25 cellular contexts compared by ENCODE assay signal in the genomic region with DNA sequence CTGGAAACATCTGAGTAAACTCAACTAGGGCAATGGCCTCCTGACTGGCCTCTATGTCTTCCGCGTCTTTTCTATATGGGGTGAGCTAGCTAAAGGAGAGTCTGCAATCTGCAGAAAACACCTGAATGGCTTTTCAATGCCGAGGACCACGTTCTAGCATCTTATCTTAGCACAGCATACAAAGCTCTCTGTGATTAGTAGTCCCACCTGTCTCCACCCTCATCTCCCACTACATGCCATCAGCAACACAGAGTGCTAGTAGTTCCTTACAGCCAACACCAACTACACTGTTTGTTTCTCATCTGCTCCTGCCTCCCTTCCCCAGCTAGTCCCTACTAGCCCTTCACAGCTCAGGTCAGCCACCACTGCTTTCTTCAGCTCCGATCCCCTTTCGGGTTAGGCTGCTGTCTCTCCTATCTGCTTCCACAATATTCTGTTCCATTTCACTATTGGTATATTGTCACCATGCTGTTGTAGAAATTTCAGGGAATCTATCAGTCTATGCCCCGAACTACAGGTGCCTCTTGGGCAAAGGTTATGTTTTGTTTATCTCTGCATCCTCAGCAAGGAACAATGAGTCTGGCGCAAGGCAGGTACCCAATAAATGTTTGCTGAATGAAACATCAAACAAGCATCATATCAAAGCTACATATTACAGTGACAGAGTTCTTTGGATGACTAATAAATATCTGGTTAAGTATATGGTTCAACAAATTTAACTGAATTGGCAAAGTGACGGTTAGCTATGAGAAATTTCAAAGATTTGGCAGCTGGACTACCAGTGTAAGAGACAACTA.
"Had no signal": no experiment of that assay in that cellular context is flagged by ENCODE, and none has a peak within 500 bp of the region (broad histone marks: within the 10 kb centered on the region; RNA-seq: fewer than 3 reads in every experiment).

No MANE protein-coding gene starts in this region.

- H3K27ac Mint-ChIP-seq: activated B cell treated with CpG ODN at 0.5 μM for 24 hours; activated CD4-positive, alpha-beta T cell treated with anti-CD3 and anti-CD28 coated beads, Interleukin-2, amount 10 ng/mL, durations not matched to agents 24 days and 14 days; activated CD8-positive, alpha-beta memory T cell treated with anti-CD3 and anti-CD28 coated beads, Interleukin-2, amount 10 ng/mL, durations not matched to agents 7 days and 5 days; activated naive CD8-positive, alpha-beta T cell treated with anti-CD3 and anti-CD28 coated beads, Interleukin-2, amount 50 U/mL, for 24 hours; brain; T-helper 1 cell treated with Interleukin-12 subunit alpha and Interleukin-12 subunit beta and Interleukin-4 antibody, amounts not matched to agents 30 μg/mL and 1 μg/mL, for 36 hours had no signal

- H3K4me3 Mint-ChIP-seq: activated B cell treated with CpG ODN at 0.5 μM for 24 hours; activated CD4-positive, alpha-beta T cell treated with anti-CD3 and anti-CD28 coated beads, Interleukin-2, amount 10 ng/mL, durations not matched to agents 24 days and 14 days; activated CD8-positive, alpha-beta memory T cell treated with anti-CD3 and anti-CD28 coated beads, Interleukin-2, amount 10 ng/mL, durations not matched to agents 7 days and 5 days; activated naive CD8-positive, alpha-beta T cell treated with anti-CD3 and anti-CD28 coated beads, Interleukin-2, amount 50 U/mL, for 24 hours; activated T-cell treated with anti-CD3 and anti-CD28 coated beads, Interleukin-2, amount 50 U/mL, for 4 hours; brain; T-helper 1 cell treated with Interleukin-12 subunit alpha and Interleukin-12 subunit beta and Interleukin-4 antibody, amounts not matched to agents 30 μg/mL and 1 μg/mL, for 36 hours had no signal

- H3K27me3 ChIP-seq: ascending aorta, Peyer's patch had no signal

- H3K36me3 ChIP-seq: Peyer's patch had no signal

- H3K4me1 Mint-ChIP-seq: activated B cell treated with CpG ODN at 0.5 μM for 24 hours had no signal

- H3K9ac ChIP-seq: KMS-11 had no signal

- H3K4me2 ChIP-seq: KMS-11 had no signal

- H3K27ac ChIP-seq: ascending aorta, KMS-11, Peyer's patch, RWPE1 had no signal

- H3K27me3 Mint-ChIP-seq: activated B cell treated with CpG ODN at 0.5 μM for 24 hours; activated CD4-positive, alpha-beta T cell treated with anti-CD3 and anti-CD28 coated beads, Interleukin-2, amount 10 ng/mL, durations not matched to agents 24 days and 14 days; activated CD8-positive, alpha-beta memory T cell treated with anti-CD3 and anti-CD28 coated beads, Interleukin-2, amount 10 ng/mL, durations not matched to agents 7 days and 5 days; activated naive CD8-positive, alpha-beta T cell treated with anti-CD3 and anti-CD28 coated beads, Interleukin-2, amount 50 U/mL, for 24 hours; brain had no signal

- H3K9me3 ChIP-seq: ascending aorta, Peyer's patch had no signal

- ATAC-seq: activated CD8-positive, alpha-beta memory T cell treated with anti-CD3 and anti-CD28 coated beads, Interleukin-2, amount 10 ng/mL, durations not matched to agents 7 days and 5 days; activated naive CD4-positive, alpha-beta T cell treated with anti-CD3 and anti-CD28 coated beads, Interleukin-2, amount 50 U/mL, for 72 hours; activated naive CD8-positive, alpha-beta T cell treated with anti-CD3 and anti-CD28 coated beads, Interleukin-2, amount 50 U/mL, for 24 hours; activated T-cell treated with anti-CD3 and anti-CD28 coated beads, Interleukin-2, amount 50 U/mL, for 4 hours had no signal

- DNase-seq: activated B cell treated with CpG ODN at 0.5 μM for 24 hours; activated CD4-positive, alpha-beta T cell treated with anti-CD3 and anti-CD28 coated beads for 1 hour; activated CD4-positive, alpha-beta T cell treated with anti-CD3 and anti-CD28 coated beads, Interleukin-2, amount 10 ng/mL, durations not matched to agents 24 days and 14 days; activated CD4-positive, alpha-beta T cell treated with anti-CD3 and anti-CD28 coated beads, Interleukin-2, amount 50 U/mL, for 48 hours; activated CD8-positive, alpha-beta memory T cell treated with anti-CD3 and anti-CD28 coated beads, Interleukin-2, amount 10 ng/mL, durations not matched to agents 7 days and 5 days; activated effector memory CD4-positive, alpha-beta T cell treated with anti-CD3 and anti-CD28 coated beads, Interleukin-2, amount 50 U/mL, for 16 hours; activated naive CD4-positive, alpha-beta T cell treated with Interleukin-2 at 50 U/mL for 16 hours; activated naive CD8-positive, alpha-beta T cell treated with anti-CD3 and anti-CD28 coated beads, Interleukin-2, amount 50 U/mL, for 24 hours; activated T-cell treated with anti-CD3 and anti-CD28 coated beads, Interleukin-2, amount 50 U/mL, for 4 hours; amniotic stem cell; NCI-H1092; NCI-H1417; NCI-H2029; NCI-H2107; NCI-H2171 treated with DMSO at 0.1 percent for 48 hours; NCI-H526; NCI-H82; Peyer's patch; SHP77 had no signal

- H3K4me3 ChIP-seq: ascending aorta, Peyer's patch had no signal

- H3K4me1 ChIP-seq: ascending aorta, Peyer's patch had no signal

- H3K9me3 Mint-ChIP-seq: activated CD4-positive, alpha-beta T cell treated with anti-CD3 and anti-CD28 coated beads, Interleukin-2, amount 10 ng/mL, durations not matched to agents 24 days and 14 days; activated naive CD8-positive, alpha-beta T cell treated with anti-CD3 and anti-CD28 coated beads, Interleukin-2, amount 50 U/mL, for 24 hours; activated T-cell treated with anti-CD3 and anti-CD28 coated beads, Interleukin-2, amount 50 U/mL, for 4 hours had no signal
